Comparison of ENCODE assay signal across 22 cellular contexts in genomic region chr3:66729685-66730393, GRCh38.
DNase-seq lines count a peak whose midpoint lies in the region; ATAC-seq and TF ChIP-seq lines count a peak whose summit lies in the region.
"Had no signal": no experiment of that assay in that cellular context is flagged by ENCODE, and none has a peak within 500 bp of the region (broad histone marks: within the 10 kb centered on the region; RNA-seq: fewer than 3 reads in every experiment).

No MANE protein-coding gene starts in this region.

- H3K4me3 ChIP-seq in breast epithelium (no peak overlapping the region), neural progenitor cell (no peak overlapping the region), thyroid gland (replicated peaks in 1 of 3) (no peak overlapping the region), tibial artery (no peak overlapping the region)
- H3K4me3 ChIP-seq: GM23248 had no signal

- H3K36me3 ChIP-seq in breast epithelium (no peaks in the 10 kb centered on the region), neural progenitor cell (no peaks in the 10 kb centered on the region), thyroid gland (no peaks in the 10 kb centered on the region), tibial artery (no peaks in the 10 kb centered on the region)

- H3K79me2 ChIP-seq in neural progenitor cell (ENCODE audit: low read depth), result no peaks in the 10 kb centered on the region

- no peaks in the 10 kb centered on the region for H3K27me3 ChIP-seq in breast epithelium
- no peaks in the 10 kb centered on the region for H3K27me3 ChIP-seq in neural progenitor cell
- no peaks in the 10 kb centered on the region for H3K27me3 ChIP-seq in thyroid gland
- H3K27me3 ChIP-seq in tibial artery, result no peaks in the 10 kb centered on the region

- H3K9me3 ChIP-seq in breast epithelium (no peaks in the 10 kb centered on the region), neural progenitor cell (ENCODE audit: low read depth) (no peaks in the 10 kb centered on the region), thyroid gland (no peaks in the 10 kb centered on the region), tibial artery (no peaks in the 10 kb centered on the region)

- no peaks in the 10 kb centered on the region for H4K20me1 ChIP-seq in neural progenitor cell (ENCODE audit: low read depth)

- H3K9me3 Mint-ChIP-seq in neural progenitor cell, result no peaks in the 10 kb centered on the region

- no peaks in the 10 kb centered on the region for H3K36me3 Mint-ChIP-seq in neural progenitor cell
- H3K36me3 Mint-ChIP-seq: CD4-positive, CD25-positive, alpha-beta regulatory T cell had no signal

- peak overlapping the region; percentile 20 for H3K27ac Mint-ChIP-seq in neural progenitor cell
- H3K27ac Mint-ChIP-seq: CD4-positive, CD25-positive, alpha-beta regulatory T cell had no signal

- intact Hi-C loops in breast epithelium (cut with DNase I; ENCODE audit: low total_unique reads) (no loop called here), thyroid gland (cut with DNase I) (no loop called here), tibial artery (cut with DNase I; ENCODE audit: low total_unique reads) (no loop called here)

- no peak overlapping the region for H3K9ac ChIP-seq in neural progenitor cell
- H3K9ac ChIP-seq: GM23248 had no signal

- no peak for TF ChIP-seq POLR2A in breast epithelium (IDR thresholded peaks at IDR 0.05)
- TF ChIP-seq POLR2A in thyroid gland (IDR thresholded peaks at IDR 0.05), result no peak

- no peak overlapping the region for H3K4me2 ChIP-seq in neural progenitor cell

- WGBS in thyroid gland, 2 donors, result 56 to 62% methylated on average over 2 of the region's 2 CpGs

- H2AFZ ChIP-seq in neural progenitor cell (replicated peaks), result no peak overlapping the region
- H2AFZ ChIP-seq: GM23248 had no signal

- DNase-seq in NCI-H748 (lab: John Stamatoyannopoulos, UW; ENCODE audit: unreplicated experiment) (peak; percentile 2), NCI-H748 treated with DMSO at 0.1 percent for 48 hours (lab: John Stamatoyannopoulos, UW) (no peak), breast epithelium (ENCODE audit: low spot score in 2 of 2) (peak; percentile 60 to 61), neural progenitor cell (ENCODE audit: low spot score) (no peak), thyroid gland (peak; percentile 5 to 20), DMS 273 treated with DMSO at 0.1 percent for 48 hours (lab: John Stamatoyannopoulos, UW) (no peak), tibial artery (no peak)
- DNase-seq: CD4-positive, CD25-positive, alpha-beta regulatory T cell; DMS53; GM23248; H7; KG1; NCI-H1092; NCI-H1436; NCI-H187; NCI-H446; NCI-H524 treated with DMSO at 0.1 percent for 48 hours; SHP77 had no signal

- no peaks in the 10 kb centered on the region for H3K27me3 Mint-ChIP-seq in neural progenitor cell (ENCODE audit: insufficient read depth, low read depth)

- H3K27ac ChIP-seq in breast epithelium, result peak overlapping the region; percentile 44 to 46
- H3K27ac ChIP-seq in neural progenitor cell, result no peak overlapping the region
- no peak overlapping the region for H3K27ac ChIP-seq in thyroid gland
- H3K27ac ChIP-seq in tibial artery, result no peak overlapping the region
- H3K27ac ChIP-seq: 22Rv1, GM23248, RWPE1 had no signal

- H3K4me1 Mint-ChIP-seq in neural progenitor cell, result no peaks in the 10 kb centered on the region
- H3K4me1 Mint-ChIP-seq: CD4-positive, CD25-positive, alpha-beta regulatory T cell had no signal

- no peaks in the 10 kb centered on the region for H3K4me1 ChIP-seq in breast epithelium
- H3K4me1 ChIP-seq in neural progenitor cell, result no peaks in the 10 kb centered on the region
- H3K4me1 ChIP-seq in thyroid gland, result no peaks in the 10 kb centered on the region
- peaks cover 0 to 8% (median 0%) of the 10 kb centered on the region in 4 donors for H3K4me1 ChIP-seq in tibial artery

- no peak for TF ChIP-seq CTCF in breast epithelium (IDR thresholded peaks at IDR 0.05)
- no peak for TF ChIP-seq CTCF in neural progenitor cell (IDR thresholded peaks at IDR 0.05)
- TF ChIP-seq CTCF in thyroid gland (IDR thresholded peaks at IDR 0.05), result no peak
- TF ChIP-seq CTCF in tibial artery (IDR thresholded peaks at IDR 0.05), result no peak

- ATAC-seq in HG03378 (IDR thresholded peaks at IDR 0.05; ENCODE audit: unreplicated experiment), result no peak
- ATAC-seq: Panc1 had no signal

- H3F3A ChIP-seq in neural progenitor cell (ENCODE audit: low read depth), result no peaks in the 10 kb centered on the region

- H3K4me3 Mint-ChIP-seq in neural progenitor cell, result no peak overlapping the region
- H3K4me3 Mint-ChIP-seq: CD4-positive, CD25-positive, alpha-beta regulatory T cell had no signal

Comparison
In these comparisons a context has a peak if more than half of its experiments do, and no peak if none do; other contexts are left out.
1. DNase-seq: peak in NCI-H748 (single experiment), breast epithelium (2 of 2) and thyroid gland (2 of 2); none in NCI-H748 treated with DMSO at 0.1 percent for 48 hours (single experiment), neural progenitor cell (single experiment), DMS 273 treated with DMSO at 0.1 percent for 48 hours (single experiment) and tibial artery (0 of 2).
2. H3K27ac ChIP-seq: peak in breast epithelium (2 of 2); none in neural progenitor cell (single experiment), thyroid gland (0 of 3) and tibial artery (0 of 2).